Comparison of ENCODE assay signal across 8 cellular contexts in the genomic region with DNA sequence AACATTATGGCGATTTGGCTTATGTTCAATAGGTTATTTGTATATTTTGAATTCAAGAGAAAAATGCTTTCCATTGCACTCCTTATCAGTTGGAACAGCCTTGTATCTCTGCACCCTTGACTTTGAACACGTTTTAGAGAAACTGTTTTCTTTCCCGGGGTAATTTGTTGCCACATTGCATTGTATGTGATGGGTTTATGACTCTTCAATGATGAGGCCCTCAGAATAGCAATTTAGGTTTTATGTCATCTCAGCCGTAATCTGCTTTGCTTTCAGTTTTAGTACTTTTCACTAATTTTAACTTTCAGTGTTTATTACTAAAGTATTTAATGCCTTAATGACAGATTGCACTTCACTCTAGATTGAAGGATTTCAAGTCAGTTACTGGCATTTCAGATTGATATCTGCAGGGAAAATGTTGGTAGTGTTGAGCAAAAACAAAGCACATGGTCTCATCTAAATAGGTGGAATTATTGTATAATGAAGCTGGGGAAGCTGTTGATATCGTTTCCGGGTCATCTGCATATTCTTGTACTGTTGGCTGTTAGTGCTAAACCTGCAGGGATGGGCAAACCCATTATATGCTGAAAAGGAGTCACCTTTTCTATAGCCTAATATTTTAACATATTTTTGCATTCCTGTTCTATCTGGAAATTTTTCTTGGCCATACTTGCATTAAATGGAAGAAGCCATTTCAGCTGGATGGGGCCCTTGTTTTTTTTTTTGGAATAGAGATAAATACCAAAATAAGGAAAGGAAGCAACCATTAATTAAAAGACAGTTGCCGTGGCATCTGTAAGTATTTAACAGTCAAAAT. TPM values are rescaled to one million over a fixed set of nuclear protein-coding genes. Genes with fewer than 3 reads are reported as not detected.
DNase-seq lines count a peak whose midpoint lies in the region; ATAC-seq and TF ChIP-seq lines count a peak whose summit lies in the region.

No MANE protein-coding gene starts in this region.

- H3K36me3 Mint-ChIP-seq in CD14-positive monocyte (peaks cover 3% of the 10 kb centered on the region in 2 donors), IgD-negative memory B cell (peaks cover 1% of the 10 kb centered on the region)

- H3K4me1 Mint-ChIP-seq in CD14-positive monocyte (peaks cover 52% of the 10 kb centered on the region), IgD-negative memory B cell (peaks cover 28 to 44% (median 34%) of the 10 kb centered on the region in 3 donors)

- no peaks in the 10 kb centered on the region for H3K27me3 ChIP-seq in uterus

- 3 to 8% methylated on average over 7 of the region's 7 CpGs for WGBS in lower leg skin, 2 donors

- H3K27me3 Mint-ChIP-seq in CD14-positive monocyte (ENCODE audit: low read depth in 3 of 3) (no peaks in the 10 kb centered on the region), IgD-negative memory B cell (no peaks in the 10 kb centered on the region)

- no peak for TF ChIP-seq POLR2A in lower leg skin (IDR thresholded peaks at IDR 0.05)
- no peak for TF ChIP-seq POLR2A in uterus (IDR thresholded peaks at IDR 0.05)

- DNase-seq in CD14-positive monocyte (ENCODE audit: low spot score), result no peak
- peak; percentile 9 for DNase-seq in amniotic epithelial cell (ENCODE audit: low read depth)
- DNase-seq in lower leg skin (ENCODE audit: low spot score in 2 of 2), result no peak
- no peak for DNase-seq in uterus
- no peak for DNase-seq in activated effector memory CD4-positive, alpha-beta T cell treated with anti-CD3 and anti-CD28 coated beads, Interleukin-2, amount 50 U/mL, for 16 hours

- H3K36me3 ChIP-seq in uterus, result no peaks in the 10 kb centered on the region

- H3K4me3 ChIP-seq in lower leg skin (ENCODE audit: low read depth, poor library complexity, severe bottlenecking), result peak overlapping the region; percentile 96
- peak overlapping the region; percentile 70 to 85 for H3K4me3 ChIP-seq in uterus

- intact Hi-C loops in CD14-positive monocyte (cut with micrococcal nuclease), result loop anchor here in 1 of 2 donors (2.0 kb wide), 1 partner anchor 15 kb away; a partner anchor contains a TSS
- intact Hi-C loops in lower leg skin (cut with DNase I; ENCODE audit: low total_unique reads), result no loop called here
- intact Hi-C loops in uterus (cut with DNase I; ENCODE audit: low total_unique reads), result no loop called here

- TF ChIP-seq CTCF in CD14-positive monocyte (IDR thresholded peaks at IDR 0.05) (no peak), lower leg skin (IDR thresholded peaks at IDR 0.05) (no peak), uterus (IDR thresholded peaks at IDR 0.05) (no peak)

- peak overlapping the region; percentile 96 to 97 for H3K4me3 Mint-ChIP-seq in CD14-positive monocyte
- H3K4me3 Mint-ChIP-seq in IgD-negative memory B cell, result peak overlapping the region; percentile 90 to 99 (median 99)

- peak overlapping the region; percentile 69 to 99 (median 83) for H3K27ac Mint-ChIP-seq in CD14-positive monocyte
- H3K27ac Mint-ChIP-seq in IgD-negative memory B cell, result peak overlapping the region; percentile 43 to 81 (median 60)

- H3K9me3 Mint-ChIP-seq in CD14-positive monocyte (no peaks in the 10 kb centered on the region), IgD-negative memory B cell (no peaks in the 10 kb centered on the region)

- H3K9me3 ChIP-seq in uterus, result no peaks in the 10 kb centered on the region

- ATAC-seq in GM19397 (IDR thresholded peaks at IDR 0.05; ENCODE audit: unreplicated experiment) (no peak), GM21723 (IDR thresholded peaks at IDR 0.05; ENCODE audit: unreplicated experiment) (no peak)

- peaks cover 6% of the 10 kb centered on the region in 2 donors for H3K4me1 ChIP-seq in uterus

- H3K27ac ChIP-seq in uterus, result peak overlapping the region; percentile 95 to 97

RNA-seq across cellular contexts. Expression of a gene that starts 2.0 kb away (rescaled TPM):
- polyA plus RNA-seq in CD14-positive monocyte, result 10 to 100 TPM; 14.6 to 17.1 TPM
- polyA plus RNA-seq in IgD-negative memory B cell, result 65.5 TPM
- total RNA-seq in lower leg skin, result 10 to 100 TPM; 31.6 to 70.2 (median 51.6) TPM
- 100 to 1,000 TPM in 3 of 4 donors, 10 to 100 TPM in 1; 98.1 to 221 (median 163) TPM for total RNA-seq in uterus

RNA-seq across cellular contexts. Expression of a gene that starts 13.7 kb away (rescaled TPM):
- polyA plus RNA-seq in CD14-positive monocyte, result 1 to 10 TPM; 3.4 TPM
- 4.5 TPM for polyA plus RNA-seq in IgD-negative memory B cell
- 10 to 100 TPM; 22.4 to 31.1 (median 22.7) TPM for total RNA-seq in lower leg skin
- 10 to 100 TPM; 15.0 to 58.0 (median 31.3) TPM for total RNA-seq in uterus

RNA-seq across cellular contexts. Expression of a gene that starts 45.9 kb away (rescaled TPM):
- polyA plus RNA-seq in CD14-positive monocyte (not detected), IgD-negative memory B cell (not detected)
- total RNA-seq in lower leg skin (not detected), uterus (not detected)
